In genomic region chr11:108732395-108732794, GRCh38 we compare ENCODE assay signal across 12 cellular contexts.
DNase-seq lines count a peak whose midpoint lies in the region; FAIRE-seq and TF ChIP-seq lines count a peak whose summit lies in the region.
"Had no signal": no experiment of that assay in that cellular context is flagged by ENCODE, and none has a peak within 500 bp of the region (broad histone marks: within the 10 kb centered on the region; RNA-seq: fewer than 3 reads in every experiment).

No MANE protein-coding gene starts in this region.

- no peak overlapping the region for H3K27ac Mint-ChIP-seq in HFFc6

- peak; percentile 80 for DNase-seq in DMS153 (lab: John Stamatoyannopoulos, UW)
- peak; percentile 95 for DNase-seq in NCI-H1105 treated with DMSO at 0.1 percent for 48 hours (lab: John Stamatoyannopoulos, UW)
- peak; percentile 70 for DNase-seq in NCI-H345 (lab: John Stamatoyannopoulos, UW)
- no peak for DNase-seq in bronchial epithelial cell (ENCODE audit: low read depth)
- no peak for DNase-seq in HFFc6
- DNase-seq in cortex of kidney (lab: John Stamatoyannopoulos, UW) = no peak
- no peak for DNase-seq in NCI-H82 (lab: John Stamatoyannopoulos, UW)
- DNase-seq in RPMI8226 = no peak
- DNase-seq: DMS79, MV-4-11 had no signal

- H3K4me3 ChIP-seq in bronchial epithelial cell (ENCODE audit: low read depth, low read length) = no peak overlapping the region
- H3K4me3 ChIP-seq: SK-N-MC, tibial nerve had no signal

- no peak for TF ChIP-seq CTCF in bronchial epithelial cell (IDR thresholded peaks at IDR 0.05; ENCODE audit: insufficient read depth, low read length, severe bottlenecking)
- TF ChIP-seq CTCF in HFFc6 (IDR thresholded peaks at IDR 0.05) = no peak

- H3K36me3 Mint-ChIP-seq in HFFc6 (ENCODE audit: low read depth) = peaks cover 11% of the 10 kb centered on the region

- FAIRE-seq in bronchial epithelial cell (lab: Jason Lieb, UNC) = peak; percentile 93

- H3K27me3 ChIP-seq in bronchial epithelial cell (ENCODE audit: control insufficient read depth, insufficient read depth, low read length) = no peaks in the 10 kb centered on the region
- H3K27me3 ChIP-seq: tibial nerve had no signal

- no peaks in the 10 kb centered on the region; the same call in none of the 2 replicates for H3K27me3 Mint-ChIP-seq in HFFc6 (ENCODE audit: insufficient read depth)

- peaks cover 58% of the 10 kb centered on the region for H3K4me1 Mint-ChIP-seq in HFFc6 (ENCODE audit: low read depth)

- H3K36me3 ChIP-seq in bronchial epithelial cell (ENCODE audit: control insufficient read depth, insufficient read depth, low read length) = no peaks in the 10 kb centered on the region

- no peaks in the 10 kb centered on the region for H3K9me3 Mint-ChIP-seq in HFFc6

- no peak overlapping the region for H3K4me3 Mint-ChIP-seq in HFFc6

Comparison
In these comparisons a context has a peak if more than half of its experiments do, and no peak if none do; other contexts are left out.
1. DNase-seq: peak in DMS153 (single experiment), NCI-H1105 treated with DMSO at 0.1 percent for 48 hours (single experiment) and NCI-H345 (single experiment); none in bronchial epithelial cell (single experiment), HFFc6 (single experiment), cortex of kidney (single experiment), NCI-H82 (single experiment) and RPMI8226 (single experiment).